In the genomic region with DNA sequence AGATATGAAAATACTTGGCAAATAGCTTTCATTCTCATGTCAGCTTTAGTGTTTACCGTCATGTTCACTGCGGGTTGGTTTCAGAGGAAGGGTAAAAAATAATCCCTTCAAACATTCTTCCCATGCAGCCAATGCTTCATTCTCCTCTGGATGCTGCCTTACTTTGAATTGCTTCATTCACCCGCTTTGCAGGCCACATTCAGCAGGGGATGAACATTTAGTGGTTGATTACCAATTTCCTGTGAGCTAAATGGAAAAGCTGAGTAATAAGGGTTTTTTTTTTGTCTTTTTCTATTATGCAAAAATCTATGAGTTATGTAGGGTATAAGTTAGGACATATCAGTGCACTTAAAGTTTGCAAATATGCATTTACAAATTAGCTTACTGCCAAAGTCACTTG, we compare ENCODE assay signal across 11 cellular contexts.
DNase-seq lines count a peak whose midpoint lies in the region; ATAC-seq and TF ChIP-seq lines count a peak whose summit lies in the region.
"Had no signal": no experiment of that assay in that cellular context is flagged by ENCODE, and none has a peak within 500 bp of the region (broad histone marks: within the 10 kb centered on the region; RNA-seq: fewer than 3 reads in every experiment).

No MANE protein-coding gene starts in this region.

- H4K20me1 ChIP-seq in smooth muscle cell (ENCODE audit: low read depth), result no peaks in the 10 kb centered on the region

- H3K27me3 ChIP-seq in smooth muscle cell (ENCODE audit: low read depth), result no peaks in the 10 kb centered on the region

- no peak overlapping the region for H3K9ac ChIP-seq in smooth muscle cell (ENCODE audit: low read depth)

- no peaks in the 10 kb centered on the region for H3K4me1 ChIP-seq in smooth muscle cell (ENCODE audit: low read depth)

- H3F3A ChIP-seq in smooth muscle cell (ENCODE audit: low read depth), result no peaks in the 10 kb centered on the region

- no peak for TF ChIP-seq CTCF in smooth muscle cell (IDR thresholded peaks at IDR 0.05; ENCODE audit: borderline replicate concordance, insufficient read depth, poor library complexity, severe bottlenecking)

- intact Hi-C loops in posterior cingulate gyrus (cut with DNase I), result no loop called here

- H3K4me3 ChIP-seq in smooth muscle cell, result no peak overlapping the region

- no peaks in the 10 kb centered on the region for H3K79me2 ChIP-seq in smooth muscle cell (ENCODE audit: low read depth)

- H3K4me2 ChIP-seq in smooth muscle cell, result no peak overlapping the region

- ATAC-seq in GM18498 (IDR thresholded peaks at IDR 0.05; ENCODE audit: unreplicated experiment), result peak; percentile 73
- ATAC-seq in GM21737 (IDR thresholded peaks at IDR 0.05; ENCODE audit: unreplicated experiment), result peak; percentile 58
- ATAC-seq: left cardiac atrium had no signal

- H2AFZ ChIP-seq in smooth muscle cell (ENCODE audit: low read depth), result no peak overlapping the region

- no peak overlapping the region for H3K27ac ChIP-seq in smooth muscle cell (ENCODE audit: low read depth)

- no peaks in the 10 kb centered on the region for H3K9me3 ChIP-seq in smooth muscle cell (replicated peaks; ENCODE audit: low read depth)

- 47% methylated on average over 3 of the region's 3 CpGs for WGBS in smooth muscle cell (ENCODE audit: low lambda C conversion rate)

- in situ Hi-C loops in KBM-7 (cut with MboI; ENCODE audit: low pct_unique_long_range_greater_than_20kb, low sequenced_read_pairs), result no loop called here

- DNase-seq in KBM-7 (peak; percentile 56), fibroblast of gingiva (ENCODE audit: low read depth) (peak; percentile 29), NCI-H1417 (lab: John Stamatoyannopoulos, UW) (no peak), smooth muscle cell (lab: John Stamatoyannopoulos, UW; ENCODE audit: unreplicated experiment) (no peak), posterior cingulate gyrus (no peak)
- DNase-seq in stimulated activated CD8-positive, alpha-beta memory T cell treated with anti-CD3 and anti-CD28 coated beads, Interleukin-4, amount 100 ng/mL, for 48 hours, result no peak
- DNase-seq: DND-41, left cardiac atrium, NCI-H446 treated with DMSO at 0.1 percent for 48 hours had no signal

- H3K36me3 ChIP-seq in smooth muscle cell (ENCODE audit: low read depth), result no peaks in the 10 kb centered on the region

Comparison
In these comparisons a context has a peak if more than half of its experiments do, and no peak if none do; other contexts are left out.
1. DNase-seq: peak in KBM-7 (single experiment) and fibroblast of gingiva (single experiment); none in NCI-H1417 (0 of 3), smooth muscle cell (single experiment), stimulated activated CD8-positive, alpha-beta memory T cell treated with anti-CD3 and anti-CD28 coated beads, Interleukin-4, amount 100 ng/mL, for 48 hours (single experiment) and posterior cingulate gyrus (0 of 10).